In the genomic region with DNA sequence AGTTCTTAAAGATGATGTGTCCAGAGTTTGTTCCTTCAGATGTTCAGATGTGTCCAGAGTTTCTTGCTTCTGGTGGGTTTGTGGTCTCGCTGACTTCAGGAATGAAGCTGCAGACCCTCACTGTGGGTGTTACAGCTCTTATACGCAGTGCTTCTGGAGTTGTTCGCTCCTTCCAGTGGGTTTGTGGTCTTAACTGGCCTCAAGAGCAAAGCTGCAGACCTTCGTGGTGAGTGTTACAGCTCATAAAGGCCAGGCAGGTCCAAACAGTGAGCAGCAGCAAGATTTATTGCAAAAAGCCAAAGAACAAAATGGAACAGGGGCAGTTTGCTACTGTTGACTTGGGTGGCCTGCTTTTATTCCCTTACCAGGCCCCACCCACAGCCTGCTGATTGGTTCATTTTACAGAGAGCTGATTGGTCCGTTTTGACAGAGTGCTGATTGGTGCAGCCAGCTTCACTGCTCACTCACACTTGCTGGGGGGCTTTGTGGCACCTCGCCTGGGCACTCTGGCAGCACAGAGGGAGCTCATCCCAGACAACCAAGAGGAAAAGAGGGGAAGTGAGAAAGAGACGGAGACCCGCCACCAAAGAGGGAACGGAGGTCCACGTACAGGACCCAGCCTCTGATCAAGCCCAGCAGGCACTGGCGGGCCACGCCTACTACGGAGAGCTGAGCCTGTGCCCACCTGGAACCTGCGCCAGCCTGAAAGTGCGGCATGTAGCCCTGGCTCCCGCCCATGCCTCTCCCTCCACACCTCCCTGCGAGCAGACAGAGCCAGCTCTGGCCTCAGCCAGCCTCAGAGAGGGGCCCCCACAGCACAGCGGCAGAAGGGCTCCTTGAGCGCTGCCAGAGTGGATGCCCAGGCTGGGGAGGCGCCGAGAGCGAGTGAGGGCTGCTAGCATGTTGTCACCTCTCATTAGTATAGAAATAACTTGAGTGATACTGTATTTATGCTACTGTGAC, we compare ENCODE assay signal across 27 cellular contexts. TPM values are rescaled to one million over a fixed set of nuclear protein-coding genes. Genes with fewer than 3 reads are reported as not detected.
A peak's percentile ranks its signal among the peaks of the same experiment; 100 is the strongest.
DNase-seq lines count a peak whose midpoint lies in the region; ATAC-seq, FAIRE-seq and TF ChIP-seq lines count a peak whose summit lies in the region.
"Had no signal": no experiment of that assay in that cellular context is flagged by ENCODE, and none has a peak within 500 bp of the region (broad histone marks: within the 10 kb centered on the region; RNA-seq: fewer than 3 reads in every experiment).

No MANE protein-coding gene starts in this region.

- POLR2A ChIA-PET in WTC11 (lab: Charles Lee) (interaction anchor here (0.6 kb wide), 1 partner anchor 95 kb away, joined by 4 read pairs; no protein-coding TSS in a partner anchor), K562 (lab: Yijun Ruan, JAX) (no interaction called here)

- H4K20me1 ChIP-seq in K562 (replicated peaks; ENCODE audit: control insufficient read depth, insufficient read depth, low read length) (no peaks in the 10 kb centered on the region), keratinocyte (ENCODE audit: control insufficient read depth, extremely low read depth, insufficient read depth, low read length) (no peaks in the 10 kb centered on the region), smooth muscle cell (ENCODE audit: low read depth) (no peaks in the 10 kb centered on the region)
- H4K20me1 ChIP-seq: BLaER1 treated with 17β-estradiol and CSF1 and Interleukin-3, amounts not matched to agents 10 nM and 100 nM had no signal

- no peak for TF ChIP-seq EP300 in K562 (IDR thresholded peaks at IDR 0.05; ENCODE audit: low read length)

- in situ Hi-C loops in K562 (cut with MboI), result no loop called here

- no peak overlapping the region for H2BK15ac ChIP-seq in mesenchymal stem cell (ENCODE audit: low read depth, poor library complexity, severe bottlenecking)

- no peak overlapping the region for H2BK5ac ChIP-seq in mesenchymal stem cell (ENCODE audit: low read depth, low read length, poor library complexity, severe bottlenecking)

- no peaks in the 10 kb centered on the region for H3K79me1 ChIP-seq in mesenchymal stem cell (replicated peaks; ENCODE audit: low read length, poor library complexity, severe bottlenecking)

- no peaks in the 10 kb centered on the region for H3K4me1 ChIP-seq in K562 (replicated peaks in 1 of 2; ENCODE audit: control insufficient read depth in 2 of 2, insufficient read depth in 2 of 2, low read length in 2 of 2)
- no peaks in the 10 kb centered on the region for H3K4me1 ChIP-seq in keratinocyte (ENCODE audit: control insufficient read depth, extremely low read depth, insufficient read depth, low read length)
- H3K4me1 ChIP-seq in smooth muscle cell (ENCODE audit: low read depth), result no peaks in the 10 kb centered on the region
- H3K4me1 ChIP-seq in mesenchymal stem cell (ENCODE audit: control insufficient read depth, insufficient read depth, low read depth, low read length), result no peaks in the 10 kb centered on the region
- H3K4me1 ChIP-seq: BLaER1 treated with 17β-estradiol and CSF1 and Interleukin-3, amounts not matched to agents 10 nM and 100 nM; HAP-1; SJCRH30 had no signal

- H3K4me2 ChIP-seq in K562 (ENCODE audit: insufficient read depth, low read length) (no peak overlapping the region), keratinocyte (ENCODE audit: control insufficient read depth, extremely low read depth, insufficient read depth, low read depth, low read length) (no peak overlapping the region), smooth muscle cell (no peak overlapping the region), mesenchymal stem cell (ENCODE audit: low read length, poor library complexity, severe bottlenecking) (no peak overlapping the region)
- H3K4me2 ChIP-seq: BLaER1 treated with 17β-estradiol and CSF1 and Interleukin-3, amounts not matched to agents 10 nM and 100 nM had no signal

- H3K18ac ChIP-seq in mesenchymal stem cell (ENCODE audit: low read depth in 1 of 2, low read length in 2 of 2), result no peak overlapping the region

- H3K27me3 Mint-ChIP-seq in WTC11 (ENCODE audit: low read depth), result no peaks in the 10 kb centered on the region
- H3K27me3 Mint-ChIP-seq: CD4-positive, alpha-beta T cell; IgD-negative memory B cell had no signal

- TF ChIP-seq RAD21 in K562 (CRISPR knock-in tag; conservative IDR thresholded peaks at IDR 0.05 in 1 of 2, IDR thresholded peaks at IDR 0.05 in 1 of 2), result no peak

- DNase-seq in WTC11 (ENCODE audit: low spot score) (no peak), K562 (ENCODE audit: extremely low read depth in 1 of 4, low spot score in 3 of 4) (no peak), keratinocyte (ENCODE audit: low read depth, low spot score) (no peak), urothelium cell line (ENCODE audit: low spot score) (no peak), AG08396 (ENCODE audit: low spot score) (no peak), smooth muscle cell (lab: John Stamatoyannopoulos, UW; ENCODE audit: unreplicated experiment) (no peak), mesenchymal stem cell (no peak)
- DNase-seq: AML-193; CD4-positive, alpha-beta T cell; DMS53; GOT3; HFFc6; NCI-H1048; NCI-H1417; NCI-H1694 treated with DMSO at 0.1 percent for 48 hours; NCI-H2081; NCI-H345; NCI-H524; NCI-H748 treated with DMSO at 0.1 percent for 48 hours; PC-3; SJCRH30 had no signal

- TF ChIP-seq CTCF in WTC11 (IDR thresholded peaks at IDR 0.05) (no peak), K562 (IDR thresholded peaks at IDR 0.05 in 2 of 3, conservative IDR thresholded peaks at IDR 0.05 in 1 of 3; ENCODE audit: insufficient read depth in 2 of 3, low read depth in 1 of 3, low read length in 3 of 3) (no peak), keratinocyte (optimal IDR thresholded peaks at IDR 0.05 in 1 of 3, IDR thresholded peaks at IDR 0.05 in 1 of 3, conservative IDR thresholded peaks at IDR 0.05 in 1 of 3; ENCODE audit: extremely low read depth in 1 of 3, insufficient read depth in 2 of 3, low read length in 3 of 3) (no peak), smooth muscle cell (IDR thresholded peaks at IDR 0.05; ENCODE audit: borderline replicate concordance, insufficient read depth, poor library complexity, severe bottlenecking) (no peak)

- H3K36me3 Mint-ChIP-seq in WTC11, result peaks cover 10% of the 10 kb centered on the region; the same call in 1 of the 2 replicates
- H3K36me3 Mint-ChIP-seq: IgD-negative memory B cell had no signal

- H3K9ac ChIP-seq in K562 (ENCODE audit: insufficient read depth in 1 of 2, low read depth in 2 of 2, low read length in 2 of 2), result no peak overlapping the region
- H3K9ac ChIP-seq in keratinocyte (ENCODE audit: control insufficient read depth, extremely low read depth, insufficient read depth, low read length), result no peak overlapping the region
- H3K9ac ChIP-seq in smooth muscle cell (ENCODE audit: low read depth), result no peak overlapping the region
- H3K9ac ChIP-seq in mesenchymal stem cell (ENCODE audit: low read length), result no peak overlapping the region
- H3K9ac ChIP-seq: BLaER1 treated with 17β-estradiol and CSF1 and Interleukin-3, amounts not matched to agents 10 nM and 100 nM had no signal

- 21% methylated on average over 17 of the region's 22 CpGs for WGBS in K562 (ENCODE audit: insufficient coverage, low coverage, missing lambda C conversion rate)
- 85% methylated on average over 22 of the region's 22 CpGs for WGBS in smooth muscle cell (ENCODE audit: low lambda C conversion rate)
- 87% methylated on average over 19 of the region's 22 CpGs for WGBS in mesenchymal stem cell

- no peak overlapping the region for H3K4me3 ChIP-seq in K562
- no peak overlapping the region for H3K4me3 ChIP-seq in keratinocyte (ENCODE audit: control insufficient read depth in 2 of 3, extremely low read depth in 1 of 3, insufficient read depth in 2 of 3, low read depth in 1 of 3, low read length in 3 of 3)
- no peak overlapping the region for H3K4me3 ChIP-seq in smooth muscle cell
- H3K4me3 ChIP-seq in mesenchymal stem cell (ENCODE audit: insufficient read depth in 1 of 2, low read depth in 1 of 2, low read length in 2 of 2), result no peak overlapping the region
- H3K4me3 ChIP-seq: BLaER1 treated with 17β-estradiol and CSF1 and Interleukin-3, amounts not matched to agents 10 nM and 100 nM; HAP-1; SJCRH30 had no signal

- H2BK120ac ChIP-seq in mesenchymal stem cell (ENCODE audit: low read depth, low read length), result no peak overlapping the region

- no peak overlapping the region for H2AK5ac ChIP-seq in mesenchymal stem cell (ENCODE audit: low read length, severe bottlenecking)

- no peak overlapping the region for H3K4me3 Mint-ChIP-seq in WTC11
- H3K4me3 Mint-ChIP-seq: CD4-positive, alpha-beta T cell; HFFc6; IgD-negative memory B cell had no signal

- no peak overlapping the region for H3K14ac ChIP-seq in mesenchymal stem cell (ENCODE audit: low read length in 2 of 2)

- H4K8ac ChIP-seq in mesenchymal stem cell (ENCODE audit: low read length), result no peak overlapping the region

- no peaks in the 10 kb centered on the region for H3F3A ChIP-seq in smooth muscle cell (ENCODE audit: low read depth)

- H3K4me1 Mint-ChIP-seq in WTC11, result no peaks in the 10 kb centered on the region; the same call in 1 of the 2 replicates

- no peak overlapping the region for H2BK12ac ChIP-seq in mesenchymal stem cell (ENCODE audit: low read length in 2 of 2)

- no peaks in the 10 kb centered on the region for H3K9me1 ChIP-seq in K562 (ENCODE audit: control insufficient read depth, insufficient read depth, low read length)
- no peaks in the 10 kb centered on the region for H3K9me1 ChIP-seq in keratinocyte (ENCODE audit: control insufficient read depth, extremely low read depth, insufficient read depth, low read length)

- H3K9me3 Mint-ChIP-seq in WTC11, result peaks cover 23% of the 10 kb centered on the region

- H3K4ac ChIP-seq in mesenchymal stem cell (ENCODE audit: low read depth in 1 of 2, low read length in 2 of 2), result no peak overlapping the region

- H4K91ac ChIP-seq in mesenchymal stem cell (ENCODE audit: low read length), result no peak overlapping the region

- H3K27ac Mint-ChIP-seq in WTC11, result no peak overlapping the region
- H3K27ac Mint-ChIP-seq: CD4-positive, alpha-beta T cell; HFFc6; IgD-negative memory B cell had no signal

- dilution Hi-C loops in keratinocyte (cut with MboI; ENCODE audit: extremely low pct_ligation_motif_present, low sequenced_read_pairs), result no loop called here

- ATAC-seq in WTC11, result no peak
- ATAC-seq in K562, result no peak
- ATAC-seq: PC-3, Right ventricle myocardium inferior had no signal

- no TSS peak for BruUV-seq in K562 (replicated peaks; lab: Mats Ljungman, UMichigan)

- CTCF ChIA-PET in WTC11 (lab: Charles Lee), result no interaction called here
- CTCF ChIA-PET in K562 (lab: Yijun Ruan, JAX; ENCODE audit: low intra/inter-chr PET ratio), result no interaction called here

- no peaks in the 10 kb centered on the region for H3K27me3 ChIP-seq in K562 (ENCODE audit: control insufficient read depth in 2 of 2, insufficient read depth in 2 of 2, low read length in 2 of 2)
- H3K27me3 ChIP-seq in keratinocyte (ENCODE audit: control insufficient read depth, extremely low read depth, insufficient read depth, low read length), result no peaks in the 10 kb centered on the region
- no peaks in the 10 kb centered on the region for H3K27me3 ChIP-seq in smooth muscle cell (ENCODE audit: low read depth)
- no peaks in the 10 kb centered on the region for H3K27me3 ChIP-seq in mesenchymal stem cell (ENCODE audit: control insufficient read depth in 1 of 2, insufficient read depth in 1 of 2, low read length in 2 of 2)
- H3K27me3 ChIP-seq: BLaER1 treated with 17β-estradiol and CSF1 and Interleukin-3, amounts not matched to agents 10 nM and 100 nM; SJCRH30 had no signal

- H2AFZ ChIP-seq in K562 (ENCODE audit: low read depth, low read length) (no peak overlapping the region), keratinocyte (ENCODE audit: control insufficient read depth, low read length) (no peak overlapping the region), smooth muscle cell (ENCODE audit: low read depth) (no peak overlapping the region), mesenchymal stem cell (ENCODE audit: low read depth, low read length) (no peak overlapping the region)

- no peaks in the 10 kb centered on the region for H3K9me3 ChIP-seq in K562 (replicated peaks; ENCODE audit: control insufficient read depth, insufficient read depth, low read depth, low read length)
- H3K9me3 ChIP-seq in keratinocyte (ENCODE audit: control insufficient read depth, low read depth, low read length), result no peaks in the 10 kb centered on the region
- no peaks in the 10 kb centered on the region for H3K9me3 ChIP-seq in smooth muscle cell (replicated peaks; ENCODE audit: low read depth)
- peaks cover 8% of the 10 kb centered on the region for H3K9me3 ChIP-seq in mesenchymal stem cell (ENCODE audit: control insufficient read depth, low read length)
- H3K9me3 ChIP-seq: HAP-1 had no signal

- no peaks in the 10 kb centered on the region for H3K79me2 ChIP-seq in K562 (ENCODE audit: control insufficient read depth, insufficient read depth, low read length)
- H3K79me2 ChIP-seq in keratinocyte (ENCODE audit: control insufficient read depth, insufficient read depth, low read length), result no peaks in the 10 kb centered on the region
- no peaks in the 10 kb centered on the region for H3K79me2 ChIP-seq in smooth muscle cell (ENCODE audit: low read depth)

- intact Hi-C loops in K562 (cut with micrococcal nuclease), result no loop called here

- H3K27ac ChIP-seq in K562 (ENCODE audit: extremely low read depth, low read depth, low read length), result no peak overlapping the region
- H3K27ac ChIP-seq in keratinocyte (ENCODE audit: control insufficient read depth, insufficient read depth, low read length), result no peak overlapping the region
- H3K27ac ChIP-seq in smooth muscle cell (ENCODE audit: low read depth), result no peak overlapping the region
- no peak overlapping the region for H3K27ac ChIP-seq in mesenchymal stem cell (ENCODE audit: low read length, poor library complexity, severe bottlenecking)
- H3K27ac ChIP-seq: BLaER1 treated with 17β-estradiol and CSF1 and Interleukin-3, amounts not matched to agents 10 nM and 100 nM; SJCRH30 had no signal

- H3K36me3 ChIP-seq in K562 (ENCODE audit: control insufficient read depth, insufficient read depth, low read length) (no peaks in the 10 kb centered on the region), keratinocyte (ENCODE audit: control insufficient read depth in 2 of 2, extremely low read depth in 1 of 2, insufficient read depth in 2 of 2, low read length in 2 of 2) (no peaks in the 10 kb centered on the region), smooth muscle cell (ENCODE audit: low read depth) (no peaks in the 10 kb centered on the region), mesenchymal stem cell (ENCODE audit: control insufficient read depth in 1 of 2, insufficient read depth in 2 of 2, low read depth in 1 of 2, low read length in 2 of 2) (no peaks in the 10 kb centered on the region)
- H3K36me3 ChIP-seq: BLaER1 treated with 17β-estradiol and CSF1 and Interleukin-3, amounts not matched to agents 10 nM and 100 nM; HAP-1; SJCRH30 had no signal

- TF ChIP-seq POLR2A in K562 (conservative IDR thresholded peaks at IDR 0.05), result no peak

- FAIRE-seq in K562 (lab: Jason Lieb, UNC), result no peak
- FAIRE-seq in keratinocyte (lab: Jason Lieb, UNC), result peak; percentile 29
- FAIRE-seq in urothelium cell line (lab: Jason Lieb, UNC), result peak; percentile 42
- FAIRE-seq: A204.1, G401.6 had no signal

- H3K23ac ChIP-seq in mesenchymal stem cell (ENCODE audit: low read length in 2 of 2), result no peak overlapping the region

RNA-seq across cellular contexts. Expression of gene SEMA3C, which starts 55.8 kb away (rescaled TPM):
- 1.6 to 3.1 TPM (median 2.1 TPM) in 3 replicates for total RNA-seq in WTC11 (2021)
- total RNA-seq in K562 (2011; cell fraction: chromatin; rRNA removed; ENCODE audit: low replicate concordance), result not detected in 2 replicates
- total RNA-seq in K562 (2011; cell fraction: nucleolus; rRNA removed), result not detected in 2 replicates
- not detected in 2 replicates for total RNA-seq in K562 (2011; cell fraction: nucleoplasm; rRNA removed)
- total RNA-seq in K562 (2014; rRNA removed), result 0.04 and 0.09 TPM in 2 replicates
- total RNA-seq in K562 (2014; rRNA removed; fragmentation: Illumina TruSeq; extraction: Trizol), result 0.18 and 0.19 TPM in 2 replicates
- total RNA-seq in K562 (2015; rRNA removed; fragmentation: Illumina TruSeq; extraction: Trizol), result 0.36 and 0.38 TPM in 2 replicates
- 0.16 TPM in 2 replicates for total RNA-seq in K562 (2021)
- not detected in 2 replicates for polyA plus RNA-seq in K562 (2011; rRNA removed)
- polyA plus RNA-seq in K562 (2011; cell fraction: cytosol; rRNA removed), result not detected in 2 replicates
- polyA plus RNA-seq in K562 (2011; cell fraction: nucleus; rRNA removed), result not detected in 2 replicates
- 0.04 and 0.06 TPM in 2 replicates for polyA plus RNA-seq in K562 (2012)
- 0.04 and 0.08 TPM in 2 replicates for polyA plus RNA-seq in K562 (2014; fragmentation: Illumina TruSeq; extraction: Trizol)
- under 1 TPM in 1 of 2 experiments, not detected in 1; 0.04 TPM for polyA plus RNA-seq in K562 (2014; fragmentation: Nextera tagmentation; extraction: Ambion mirVana)
- polyA plus RNA-seq in K562 (2014; rRNA removed), result not detected in 2 replicates
- polyA minus RNA-seq in K562 (2011; rRNA and poly(A)+ RNA removed), result not detected in 2 replicates
- not detected in 2 replicates for polyA minus RNA-seq in K562 (2011; cell fraction: cytosol; rRNA and poly(A)+ RNA removed)
- not detected in 2 replicates for polyA minus RNA-seq in K562 (2011; cell fraction: nucleus; rRNA and poly(A)+ RNA removed)
- polyA plus RNA-seq in keratinocyte, result 142 to 200 TPM (median 190 TPM) in 3 replicates
- polyA plus RNA-seq in keratinocyte (2011; ENCODE audit: low read depth), result 36.1 TPM
- 47.4 and 74.8 TPM in 2 replicates for polyA plus RNA-seq in keratinocyte (2011; cell fraction: cytosol; rRNA removed)
- polyA plus RNA-seq in keratinocyte (2011; cell fraction: nucleus; rRNA removed), result 183 and 191 TPM in 2 replicates
- polyA plus RNA-seq in keratinocyte (2012; ENCODE audit: low replicate concordance), result 42.1 and 113 TPM in 2 replicates
- polyA minus RNA-seq in keratinocyte, result 232 to 438 TPM (median 340 TPM) in 3 replicates
- 167 TPM for polyA minus RNA-seq in keratinocyte (2011; cell fraction: cytosol; rRNA and poly(A)+ RNA removed)
- polyA minus RNA-seq in keratinocyte (2011; cell fraction: nucleus; rRNA and poly(A)+ RNA removed), result 443 and 1,012 TPM in 2 replicates
- 280 and 295 TPM in 2 replicates for total RNA-seq in smooth muscle cell
- polyA plus RNA-seq in smooth muscle cell, result 20.6 and 94.4 TPM in 2 replicates
- polyA plus RNA-seq in mesenchymal stem cell (2013, experiment 1 of 2), result 15.0 TPM
- polyA plus RNA-seq in mesenchymal stem cell (2013, experiment 2 of 2), result 14.3 TPM
- polyA plus RNA-seq: IgD-negative memory B cell had no signal

Comparison
In these comparisons a context has a peak if more than half of its experiments do, and no peak if none do; other contexts are left out.
1. RNA of gene SEMA3C, which starts 55.8 kb away (total RNA-seq): 280 to 295 TPM in smooth muscle cell; 1.6 to 3.1 TPM in WTC11 and 0.04 to 0.38 TPM in K562; every median in the first group is over 10 times any median in the second.
2. Of the 49 proteins assayed by ChIP-seq in both K562 and WTC11: peak only in K562: none; only in WTC11: none; in both: NFYB; in neither: 48.